Comparison of ENCODE assay signal across 8 cellular contexts in genomic region chr3:40504636-40505430, GRCh38. TPM values are rescaled to one million over a fixed set of nuclear protein-coding genes. Genes with fewer than 3 reads are reported as not detected.
A peak's percentile ranks its signal among the peaks of the same experiment; 100 is the strongest.
DNase-seq lines count a peak whose midpoint lies in the region; ATAC-seq, FAIRE-seq and TF ChIP-seq lines count a peak whose summit lies in the region.

No MANE protein-coding gene starts in this region.

- peak; percentile 65 for ATAC-seq in PC-3
- ATAC-seq in HG03175 (IDR thresholded peaks at IDR 0.05; ENCODE audit: unreplicated experiment): no peak
- ATAC-seq in GM21367 (IDR thresholded peaks at IDR 0.05; ENCODE audit: unreplicated experiment): no peak

- peak overlapping the region; percentile 89 for H3K27ac Mint-ChIP-seq in Caco-2 (ENCODE audit: unreplicated experiment)

- dilution Hi-C loops in endothelial cell of umbilical vein (cut with MboI; ENCODE audit: extremely low pct_ligation_motif_present, low sequenced_read_pairs): no loop called here

- peak overlapping the region; percentile 87 for H3K4me3 Mint-ChIP-seq in Caco-2 (ENCODE audit: unreplicated experiment)

- no peaks in the 10 kb centered on the region for H3K27me3 ChIP-seq in Caco-2 (replicated peaks; ENCODE audit: control insufficient read depth, insufficient read depth, low read length)
- H3K27me3 ChIP-seq in PC-3 (ENCODE audit: low read length): no peaks in the 10 kb centered on the region
- H3K27me3 ChIP-seq in endothelial cell of umbilical vein (ENCODE audit: control insufficient read depth in 2 of 2, insufficient read depth in 2 of 2, low read length in 2 of 2): no peaks in the 10 kb centered on the region
- no peaks in the 10 kb centered on the region for H3K27me3 ChIP-seq in effector memory CD4-positive, alpha-beta T cell (replicated peaks; ENCODE audit: control insufficient read depth, insufficient read depth, low read length, poor library complexity, severe bottlenecking)

- H3K4me1 ChIP-seq in Caco-2: no peaks in the 10 kb centered on the region
- peaks cover 24% of the 10 kb centered on the region for H3K4me1 ChIP-seq in PC-3 (ENCODE audit: insufficient read depth, low read length)
- H3K4me1 ChIP-seq in endothelial cell of umbilical vein (ENCODE audit: control insufficient read depth, extremely low read depth, insufficient read depth, low read length): peaks cover 19% of the 10 kb centered on the region
- no peaks in the 10 kb centered on the region for H3K4me1 ChIP-seq in effector memory CD4-positive, alpha-beta T cell (ENCODE audit: control insufficient read depth, insufficient read depth, low read length, poor library complexity, severe bottlenecking)

- intact Hi-C loops in Caco-2 (cut with micrococcal nuclease; ENCODE audit: unreplicated experiment) (loop anchor here (1.0 to 2.0 kb wide), 2 partner anchors 52 to 178 kb away; no protein-coding TSS in a partner anchor), PC-3 (cut with micrococcal nuclease) (loop anchor here (2.0 kb wide), 2 partner anchors 28 to 52 kb away; partner anchors contain the start of gene ZNF619), endothelial cell of umbilical vein (cut with micrococcal nuclease) (loop anchor here (1.0 to 10.0 kb wide), 7 partner anchors 19 to 970 kb away; partner anchors contain the start of genes RPL14, ZNF619 and ZNF621)

- H4K20me1 ChIP-seq in PC-3 (ENCODE audit: low read length) (no peaks in the 10 kb centered on the region), endothelial cell of umbilical vein (replicated peaks; ENCODE audit: control insufficient read depth, extremely low read depth, insufficient read depth, low read length) (no peaks in the 10 kb centered on the region)

- H3K9me2 ChIP-seq in PC-3 (replicated peaks; ENCODE audit: low read length): no peaks in the 10 kb centered on the region

- no TSS peak for BruUV-seq in Caco-2 (replicated peaks; lab: Mats Ljungman, UMichigan)
- BruUV-seq in PC-3 (replicated peaks; lab: Mats Ljungman, UMichigan): no TSS peak
- TSS peak; percentile 65 for BruUV-seq in endothelial cell of umbilical vein (replicated peaks; lab: Mats Ljungman, UMichigan)

- H3K9ac ChIP-seq in PC-3 (ENCODE audit: low read length) (peak overlapping the region; percentile 55), endothelial cell of umbilical vein (replicated peaks; ENCODE audit: extremely low read depth, insufficient read depth, low read length) (peak overlapping the region; percentile 69)

- no peaks in the 10 kb centered on the region for H3K27me3 Mint-ChIP-seq in Caco-2 (ENCODE audit: insufficient read depth, unreplicated experiment)

- peak; percentile 50 for TF ChIP-seq POLR2A in endothelial cell of umbilical vein (IDR thresholded peaks at IDR 0.05; ENCODE audit: low read depth, low read length)

- DNase-seq in Caco-2 (no peak), PC-3 (peak; percentile 97), endothelial cell of umbilical vein (ENCODE audit: low read depth, low spot score) (peak; percentile 98), non-pigmented ciliary epithelial cell (ENCODE audit: low read depth) (peak; percentile 92), GM20000 (ENCODE audit: low spot score) (no peak)
- DNase-seq in effector memory CD4-positive, alpha-beta T cell: no peak

- H3K4me3 ChIP-seq in Caco-2 (ENCODE audit: low read depth, low read length) (no peak overlapping the region), PC-3 (ENCODE audit: low read length) (peak overlapping the region; percentile 72; the same call in 1 of the 2 replicates), endothelial cell of umbilical vein (replicated peaks in 1 of 3; ENCODE audit: insufficient read depth in 1 of 3, low read depth in 1 of 3, low read length in 3 of 3) (peak overlapping the region in 1 of 3 experiments; percentile 78)
- no peak overlapping the region for H3K4me3 ChIP-seq in effector memory CD4-positive, alpha-beta T cell (ENCODE audit: insufficient read depth, low read depth, low read length, poor library complexity, severe bottlenecking)

- H3K9me3 ChIP-seq in Caco-2: no peaks in the 10 kb centered on the region
- H3K9me3 ChIP-seq in PC-3 (ENCODE audit: low read length): no peaks in the 10 kb centered on the region
- H3K9me3 ChIP-seq in endothelial cell of umbilical vein (replicated peaks; ENCODE audit: control insufficient read depth, insufficient read depth, low read length): no peaks in the 10 kb centered on the region
- H3K9me3 ChIP-seq in effector memory CD4-positive, alpha-beta T cell (ENCODE audit: control insufficient read depth, low read length): no peaks in the 10 kb centered on the region

- peak overlapping the region; percentile 63 for H3K27ac ChIP-seq in PC-3 (ENCODE audit: low read length)
- H3K27ac ChIP-seq in endothelial cell of umbilical vein (ENCODE audit: insufficient read depth, low read depth, low read length): peak overlapping the region; percentile 96
- no peak overlapping the region for H3K27ac ChIP-seq in effector memory CD4-positive, alpha-beta T cell (ENCODE audit: insufficient read depth, low read length, poor library complexity, severe bottlenecking)

- FAIRE-seq in endothelial cell of umbilical vein (lab: Jason Lieb, UNC): peak; percentile 94

- TF ChIP-seq CTCF in Caco-2 (IDR thresholded peaks at IDR 0.05; ENCODE audit: insufficient read depth in 1 of 2, low read depth in 1 of 2, low read length in 1 of 2, severe bottlenecking in 1 of 2, unreplicated experiment in 1 of 2): no peak
- no peak for TF ChIP-seq CTCF in PC-3 (conservative IDR thresholded peaks at IDR 0.05; ENCODE audit: low read depth, low read length)
- no peak for TF ChIP-seq CTCF in endothelial cell of umbilical vein (IDR thresholded peaks at IDR 0.05; ENCODE audit: extremely low read depth in 1 of 2, insufficient read depth in 1 of 2, low read depth in 1 of 2, low read length in 2 of 2)
- TF ChIP-seq CTCF in GM20000 (IDR thresholded peaks at IDR 0.05; ENCODE audit: extremely low read depth, missing control alignments): no peak

- peaks cover 10% of the 10 kb centered on the region for H3K36me3 Mint-ChIP-seq in Caco-2 (ENCODE audit: insufficient read depth, unreplicated experiment)

- POLR2A ChIA-PET in Caco-2 (lab: Charles Lee) (interaction anchor here (1.3 to 1.5 kb wide), 3 partner anchors 20 to 48 kb away, joined by 8 to 22 read pairs (median 17); partner anchors contain the start of genes RPL14, ZNF619 and ZNF621), PC-3 (lab: Charles Lee; ENCODE audit: unreplicated experiment) (interaction anchor here (0.6 kb wide), 2 partner anchors 9 to 45 kb away, joined by 3 to 6 read pairs; no protein-coding TSS in a partner anchor), endothelial cell of umbilical vein (lab: Charles Lee) (interaction anchor here (1.7 to 3.0 kb wide), 2 partner anchors 19 to 47 kb away, joined by 10 to 19 read pairs; partner anchors contain the start of genes RPL14 and ZNF621)

- H3K9me3 Mint-ChIP-seq in Caco-2 (ENCODE audit: unreplicated experiment): no peaks in the 10 kb centered on the region

- no peaks in the 10 kb centered on the region for H3K4me1 Mint-ChIP-seq in Caco-2 (ENCODE audit: low read depth, unreplicated experiment)

- H3K36me3 ChIP-seq in Caco-2 (ENCODE audit: control insufficient read depth, insufficient read depth, low read length) (no peaks in the 10 kb centered on the region), PC-3 (ENCODE audit: low read depth, low read length) (no peaks in the 10 kb centered on the region), endothelial cell of umbilical vein (ENCODE audit: control insufficient read depth in 2 of 2, extremely low read depth in 1 of 2, insufficient read depth in 2 of 2, low read length in 2 of 2) (no peaks in the 10 kb centered on the region)
- no peaks in the 10 kb centered on the region for H3K36me3 ChIP-seq in effector memory CD4-positive, alpha-beta T cell (ENCODE audit: control insufficient read depth, insufficient read depth, low read length)

- peak overlapping the region; percentile 90 for H3K4me2 ChIP-seq in PC-3 (ENCODE audit: low read length)
- H3K4me2 ChIP-seq in endothelial cell of umbilical vein (ENCODE audit: insufficient read depth, low read length): peak overlapping the region; percentile 46

- H2AFZ ChIP-seq in PC-3 (ENCODE audit: low read length) (peak overlapping the region; percentile 89; the same call in 1 of the 2 replicates), endothelial cell of umbilical vein (ENCODE audit: low read depth, low read length) (no peak overlapping the region)

- H3K9me1 ChIP-seq in endothelial cell of umbilical vein (replicated peaks; ENCODE audit: control insufficient read depth, extremely low read depth, insufficient read depth, low read length): no peaks in the 10 kb centered on the region

- no peaks in the 10 kb centered on the region for H3F3A ChIP-seq in PC-3 (ENCODE audit: low read length, unreplicated experiment)

- CTCF ChIA-PET in Caco-2 (lab: Charles Lee): interaction anchor here (0.7 to 2.1 kb wide), 5 partner anchors 20 to 196 kb away, joined by 3 to 22 read pairs (median 7); partner anchors contain the start of genes EIF1B, ENTPD3, ZNF619 and ZNF621
- CTCF ChIA-PET in PC-3 (lab: Charles Lee): interaction anchor here (1.3 kb wide), 1 partner anchor 53 kb away, joined by 3 read pairs; no protein-coding TSS in a partner anchor
- CTCF ChIA-PET in endothelial cell of umbilical vein (lab: Charles Lee): interaction anchor here (0.9 to 2.5 kb wide), 7 partner anchors 20 to 52 kb away, joined by 3 to 19 read pairs (median 4); partner anchors contain the start of genes RPL14, ZNF619 and ZNF621

- no peaks in the 10 kb centered on the region for H3K79me2 ChIP-seq in PC-3 (ENCODE audit: low read length)
- no peaks in the 10 kb centered on the region for H3K79me2 ChIP-seq in endothelial cell of umbilical vein (ENCODE audit: control insufficient read depth, insufficient read depth, low read length)

RNA-seq across cellular contexts. Expression of gene ZNF620, which starts 1.0 kb away (rescaled TPM):
- total RNA-seq in Caco-2 (2022) (11.9 and 12.1 TPM in 2 replicates), PC-3 (2014; rRNA removed) (1.8 and 2.5 TPM in 2 replicates), endothelial cell of umbilical vein (3.6 and 4.0 TPM in 2 replicates)
- polyA plus RNA-seq in endothelial cell of umbilical vein: 0.78 and 1.9 TPM in 2 replicates
- 2.0 and 2.2 TPM in 2 replicates for polyA plus RNA-seq in endothelial cell of umbilical vein (2011; cell fraction: cytosol; rRNA removed)
- 2.1 and 3.0 TPM in 2 replicates for polyA plus RNA-seq in endothelial cell of umbilical vein (2011; cell fraction: nucleus; rRNA removed)
- polyA plus RNA-seq in endothelial cell of umbilical vein (2012): 0.80 and 1.6 TPM in 2 replicates
- 2.1 and 3.1 TPM in 2 replicates for polyA minus RNA-seq in endothelial cell of umbilical vein
- not detected for polyA minus RNA-seq in endothelial cell of umbilical vein (2011; cell fraction: cytosol; rRNA and poly(A)+ RNA removed)
- polyA minus RNA-seq in endothelial cell of umbilical vein (2011; cell fraction: nucleus; rRNA and poly(A)+ RNA removed): 2.4 and 3.3 TPM in 2 replicates

RNA-seq across cellular contexts. Expression of gene ZNF621, which starts 19.9 kb away (rescaled TPM):
- total RNA-seq in Caco-2 (2022): 23.6 and 23.7 TPM in 2 replicates
- 17.0 and 21.9 TPM in 2 replicates for total RNA-seq in PC-3 (2014; rRNA removed)
- 20.6 and 22.5 TPM in 2 replicates for total RNA-seq in endothelial cell of umbilical vein
- polyA plus RNA-seq in endothelial cell of umbilical vein: 8.5 and 9.3 TPM in 2 replicates
- 7.0 and 8.3 TPM in 2 replicates for polyA plus RNA-seq in endothelial cell of umbilical vein (2011; cell fraction: cytosol; rRNA removed)
- polyA plus RNA-seq in endothelial cell of umbilical vein (2011; cell fraction: nucleus; rRNA removed): 25.8 and 31.8 TPM in 2 replicates
- 8.4 and 12.3 TPM in 2 replicates for polyA plus RNA-seq in endothelial cell of umbilical vein (2012)
- polyA minus RNA-seq in endothelial cell of umbilical vein: 18.8 and 20.0 TPM in 2 replicates
- polyA minus RNA-seq in endothelial cell of umbilical vein (2011; cell fraction: cytosol; rRNA and poly(A)+ RNA removed): 8.0 TPM
- polyA minus RNA-seq in endothelial cell of umbilical vein (2011; cell fraction: nucleus; rRNA and poly(A)+ RNA removed): 13.8 and 22.6 TPM in 2 replicates

RNA-seq across cellular contexts. Expression of gene ZNF619, which starts 27.9 kb away (rescaled TPM):
- total RNA-seq in Caco-2 (2022): 4.9 and 6.8 TPM in 2 replicates
- 3.5 and 6.0 TPM in 2 replicates for total RNA-seq in PC-3 (2014; rRNA removed)
- total RNA-seq in endothelial cell of umbilical vein: 4.4 and 7.2 TPM in 2 replicates
- polyA plus RNA-seq in endothelial cell of umbilical vein: 2.3 and 2.4 TPM in 2 replicates
- polyA plus RNA-seq in endothelial cell of umbilical vein (2011; cell fraction: cytosol; rRNA removed): 2.3 and 2.4 TPM in 2 replicates
- polyA plus RNA-seq in endothelial cell of umbilical vein (2011; cell fraction: nucleus; rRNA removed): 4.1 and 5.3 TPM in 2 replicates
- 1.5 and 1.9 TPM in 2 replicates for polyA plus RNA-seq in endothelial cell of umbilical vein (2012)
- 6.9 and 7.3 TPM in 2 replicates for polyA minus RNA-seq in endothelial cell of umbilical vein
- 1.9 TPM for polyA minus RNA-seq in endothelial cell of umbilical vein (2011; cell fraction: cytosol; rRNA and poly(A)+ RNA removed)
- polyA minus RNA-seq in endothelial cell of umbilical vein (2011; cell fraction: nucleus; rRNA and poly(A)+ RNA removed): 5.0 and 8.6 TPM in 2 replicates

RNA-seq across cellular contexts. Expression of gene RPL14, which starts 47.7 kb away (rescaled TPM):
- total RNA-seq in Caco-2 (2022): 1,589 and 1,699 TPM in 2 replicates
- 543 and 624 TPM in 2 replicates for total RNA-seq in PC-3 (2014; rRNA removed)
- total RNA-seq in endothelial cell of umbilical vein: 1,947 and 2,051 TPM in 2 replicates
- polyA plus RNA-seq in endothelial cell of umbilical vein: 243 and 961 TPM in 2 replicates
- 531 and 607 TPM in 2 replicates for polyA plus RNA-seq in endothelial cell of umbilical vein (2011; cell fraction: cytosol; rRNA removed)
- polyA plus RNA-seq in endothelial cell of umbilical vein (2011; cell fraction: nucleus; rRNA removed): 160 and 210 TPM in 2 replicates
- 1,317 and 1,534 TPM in 2 replicates for polyA plus RNA-seq in endothelial cell of umbilical vein (2012)
- 615 and 691 TPM in 2 replicates for polyA minus RNA-seq in endothelial cell of umbilical vein
- polyA minus RNA-seq in endothelial cell of umbilical vein (2011; cell fraction: cytosol; rRNA and poly(A)+ RNA removed): 1,317 TPM
- 93.8 and 96.2 TPM in 2 replicates for polyA minus RNA-seq in endothelial cell of umbilical vein (2011; cell fraction: nucleus; rRNA and poly(A)+ RNA removed)

Comparison
In these comparisons a context has a peak if more than half of its experiments do, and no peak if none do; other contexts are left out.
1. DNase-seq: peak in PC-3 (single experiment), endothelial cell of umbilical vein (single experiment) and non-pigmented ciliary epithelial cell (single experiment); none in Caco-2 (0 of 2), GM20000 (single experiment) and effector memory CD4-positive, alpha-beta T cell (0 of 3).